ENCODE assay signal across 20 cellular contexts in the genomic region with DNA sequence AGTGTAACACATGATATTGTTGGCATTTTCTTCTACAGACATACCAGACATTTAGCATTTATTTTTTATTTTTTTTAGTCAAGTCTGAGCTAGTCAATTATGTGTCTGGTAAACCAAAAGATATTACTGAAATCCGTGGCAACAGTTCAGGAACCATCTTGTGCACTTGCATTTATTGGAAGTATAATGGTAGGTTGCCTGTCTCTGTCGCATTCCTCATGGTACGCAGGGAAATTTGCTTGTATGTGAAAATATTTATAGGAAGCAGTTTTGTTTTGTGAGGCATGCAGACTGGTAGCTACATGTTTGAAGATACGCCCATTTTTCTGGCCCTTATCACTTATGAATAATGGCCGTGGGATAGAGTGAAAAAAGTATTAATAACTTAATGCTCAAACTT.
DNase-seq lines count a peak whose midpoint lies in the region; ATAC-seq, FAIRE-seq and TF ChIP-seq lines count a peak whose summit lies in the region.
"Had no signal": no experiment of that assay in that cellular context is flagged by ENCODE, and none has a peak within 500 bp of the region (broad histone marks: within the 10 kb centered on the region; RNA-seq: fewer than 3 reads in every experiment).

No MANE protein-coding gene starts in this region.

- H2AFZ ChIP-seq in GM23248, result peak overlapping the region; percentile 35; the same call in 1 of the 2 replicates

- no peak overlapping the region for H3K4me3 ChIP-seq in GM23248
- no peak overlapping the region for H3K4me3 ChIP-seq in breast epithelium
- H3K4me3 ChIP-seq in skeletal muscle tissue (ENCODE audit: low read length in 3 of 3), result no peak overlapping the region
- H3K4me3 ChIP-seq in small intestine (ENCODE audit: low read depth in 1 of 2, low read length in 2 of 2), result no peak overlapping the region
- H3K4me3 ChIP-seq: BLaER1 treated with 17β-estradiol and CSF1 and Interleukin-3, amounts not matched to agents 10 nM and 100 nM; ovary had no signal

- peak; percentile 17 for DNase-seq in GM23248
- DNase-seq in breast epithelium (ENCODE audit: low spot score in 2 of 2), result no peak
- peak; percentile 77 to 89 for DNase-seq in foreskin keratinocyte
- no peak for DNase-seq in NCI-H2227 (lab: John Stamatoyannopoulos, UW; ENCODE audit: unreplicated experiment)
- no peak for DNase-seq in small intestine
- DNase-seq: activated CD4-positive, alpha-beta T cell treated with anti-CD3 and anti-CD28 coated beads for 36 hours; endodermal cell; NCI-H2107; NCI-H510A treated with DMSO at 0.1 percent for 48 hours; ovary had no signal

- no peaks in the 10 kb centered on the region for H3K36me3 ChIP-seq in GM23248 (ENCODE audit: low read depth)
- H3K36me3 ChIP-seq in breast epithelium, result no peaks in the 10 kb centered on the region
- H3K36me3 ChIP-seq in skeletal muscle tissue (ENCODE audit: control insufficient read depth in 3 of 3, insufficient read depth in 3 of 3, low read length in 3 of 3), result no peaks in the 10 kb centered on the region
- H3K36me3 ChIP-seq in small intestine (ENCODE audit: control insufficient read depth in 2 of 2, insufficient read depth in 2 of 2, low read length in 2 of 2), result no peaks in the 10 kb centered on the region
- H3K36me3 ChIP-seq: BLaER1 treated with 17β-estradiol and CSF1 and Interleukin-3, amounts not matched to agents 10 nM and 100 nM; ovary had no signal

- H3K4me1 ChIP-seq in GM23248 (ENCODE audit: insufficient read depth) (peaks cover 90% of the 10 kb centered on the region), breast epithelium (peaks cover 0 to 4% of the 10 kb centered on the region in 2 donors), foreskin keratinocyte (peaks cover 86% of the 10 kb centered on the region), skeletal muscle tissue (ENCODE audit: control insufficient read depth in 3 of 3, insufficient read depth in 3 of 3, low read length in 3 of 3) (peaks cover 27 to 36% (median 28%) of the 10 kb centered on the region in 3 donors), small intestine (ENCODE audit: control insufficient read depth in 2 of 2, insufficient read depth in 1 of 2, low read depth in 1 of 2, low read length in 1 of 2) (no peaks in the 10 kb centered on the region)

- in situ Hi-C loops in GM23248 (cut with MboI), result no loop called here

- H4K20me1 ChIP-seq in GM23248 (ENCODE audit: insufficient read depth), result no peaks in the 10 kb centered on the region
- H4K20me1 ChIP-seq: BLaER1 treated with 17β-estradiol and CSF1 and Interleukin-3, amounts not matched to agents 10 nM and 100 nM had no signal

- H3K36me3 Mint-ChIP-seq in stimulated activated memory B cell treated with anti-CD40 and anti-IgM and Interleukin-4, amounts not matched to agents 10 μg/mL and 1 μg/mL and 100 μg/mL, for 72 hours, result peaks cover 5% of the 10 kb centered on the region

- H3K9ac ChIP-seq in GM23248, result peak overlapping the region; percentile 71
- no peak overlapping the region for H3K9ac ChIP-seq in skeletal muscle tissue (ENCODE audit: low read depth in 1 of 3, low read length in 3 of 3)
- H3K9ac ChIP-seq: BLaER1 treated with 17β-estradiol and CSF1 and Interleukin-3, amounts not matched to agents 10 nM and 100 nM had no signal

- peaks cover 68% of the 10 kb centered on the region for H3F3A ChIP-seq in GM23248 (ENCODE audit: insufficient read depth)

- no peaks in the 10 kb centered on the region for H3K4me1 Mint-ChIP-seq in stimulated activated memory B cell treated with anti-CD40 and anti-IgM and Interleukin-4, amounts not matched to agents 10 μg/mL and 1 μg/mL and 100 μg/mL, for 72 hours

- H3K9me2 ChIP-seq in GM23248 (ENCODE audit: insufficient read depth), result no peaks in the 10 kb centered on the region

- ATAC-seq in foreskin keratinocyte, result peak; percentile 23
- no peak for ATAC-seq in GM18520 (IDR thresholded peaks at IDR 0.05; ENCODE audit: unreplicated experiment)
- no peak for ATAC-seq in stimulated activated memory B cell treated with anti-CD40 and anti-IgM and Interleukin-4, amounts not matched to agents 10 μg/mL and 1 μg/mL and 100 μg/mL, for 72 hours
- ATAC-seq: activated CD4-positive, alpha-beta T cell treated with anti-CD3 and anti-CD28 coated beads for 36 hours had no signal

- H3K27ac ChIP-seq in GM23248 (peak overlapping the region; percentile 94), breast epithelium (peak overlapping the region; percentile 56 to 57), foreskin keratinocyte (peak overlapping the region; percentile 98), skeletal muscle tissue (ENCODE audit: low read depth, low read length) (peak overlapping the region; percentile 69), small intestine (ENCODE audit: low read depth in 1 of 2, low read length in 1 of 2) (no peak overlapping the region)
- H3K27ac ChIP-seq: BLaER1 treated with 17β-estradiol and CSF1 and Interleukin-3, amounts not matched to agents 10 nM and 100 nM; ovary had no signal

- no peak overlapping the region for H3K27ac Mint-ChIP-seq in stimulated activated memory B cell treated with anti-CD40 and anti-IgM and Interleukin-4, amounts not matched to agents 10 μg/mL and 1 μg/mL and 100 μg/mL, for 72 hours
- H3K27ac Mint-ChIP-seq: activated naive CD8-positive, alpha-beta T cell; endodermal cell; stimulated activated naive CD8-positive, alpha-beta T cell treated with anti-CD3 and anti-CD28 coated beads, Interleukin-15, Interleukin-2, amounts not matched to agents 100 ng/mL and 50 ng/mL, for 24 hours had no signal

- H3K4me3 Mint-ChIP-seq in stimulated activated memory B cell treated with anti-CD40 and anti-IgM and Interleukin-4, amounts not matched to agents 10 μg/mL and 1 μg/mL and 100 μg/mL, for 72 hours, result no peak overlapping the region
- H3K4me3 Mint-ChIP-seq: activated CD4-positive, alpha-beta T cell treated with anti-CD3 and anti-CD28 coated beads for 36 hours; activated naive CD8-positive, alpha-beta T cell; endodermal cell; stimulated activated naive CD8-positive, alpha-beta T cell treated with anti-CD3 and anti-CD28 coated beads, Interleukin-15, Interleukin-2, amounts not matched to agents 100 ng/mL and 50 ng/mL, for 24 hours had no signal

- H3K79me2 ChIP-seq in GM23248 (ENCODE audit: insufficient read depth), result no peaks in the 10 kb centered on the region

- H3K4me2 ChIP-seq in GM23248 (ENCODE audit: unreplicated experiment), result peak overlapping the region; percentile 54
- H3K4me2 ChIP-seq: BLaER1 treated with 17β-estradiol and CSF1 and Interleukin-3, amounts not matched to agents 10 nM and 100 nM had no signal

- TF ChIP-seq CTCF in breast epithelium (IDR thresholded peaks at IDR 0.05) (no peak), foreskin keratinocyte (conservative IDR thresholded peaks at IDR 0.05) (no peak)

- no peak for TF ChIP-seq POLR2A in breast epithelium (IDR thresholded peaks at IDR 0.05)

- WGBS in GM23248 (ENCODE audit: low coverage in 1 of 2, low lambda C conversion rate in 2 of 2, missing lambda C conversion rate in 2 of 2), 2 experiments, result 31 to 33% methylated on average over 5 of the region's 5 CpGs
- 89 to 94% (median 92%) methylated on average over 5 of the region's 5 CpGs for WGBS in small intestine, 3 donors

- no peaks in the 10 kb centered on the region for H3K27me3 ChIP-seq in GM23248 (replicated peaks; ENCODE audit: insufficient read depth)
- H3K27me3 ChIP-seq in breast epithelium, result no peaks in the 10 kb centered on the region
- H3K27me3 ChIP-seq in foreskin keratinocyte, result no peaks in the 10 kb centered on the region
- H3K27me3 ChIP-seq in skeletal muscle tissue (ENCODE audit: control insufficient read depth in 3 of 3, insufficient read depth in 3 of 3, low read length in 3 of 3), result no peaks in the 10 kb centered on the region
- no peaks in the 10 kb centered on the region for H3K27me3 ChIP-seq in small intestine (ENCODE audit: control insufficient read depth in 2 of 2, insufficient read depth in 2 of 2, low read length in 2 of 2)
- H3K27me3 ChIP-seq: BLaER1 treated with 17β-estradiol and CSF1 and Interleukin-3, amounts not matched to agents 10 nM and 100 nM; ovary had no signal

- H3K27me3 Mint-ChIP-seq in stimulated activated memory B cell treated with anti-CD40 and anti-IgM and Interleukin-4, amounts not matched to agents 10 μg/mL and 1 μg/mL and 100 μg/mL, for 72 hours, result no peaks in the 10 kb centered on the region
- H3K27me3 Mint-ChIP-seq: activated CD4-positive, alpha-beta T cell treated with anti-CD3 and anti-CD28 coated beads for 36 hours; activated naive CD8-positive, alpha-beta T cell; stimulated activated naive CD8-positive, alpha-beta T cell treated with anti-CD3 and anti-CD28 coated beads, Interleukin-15, Interleukin-2, amounts not matched to agents 100 ng/mL and 50 ng/mL, for 24 hours had no signal

- intact Hi-C loops in breast epithelium (cut with DNase I; ENCODE audit: low total_unique reads), result no loop called here

- no peak for FAIRE-seq in small intestine (lab: Jason Lieb, UNC)
- FAIRE-seq: colon, D721Med, frontal cortex, GM18507 had no signal

- no peaks in the 10 kb centered on the region for H3K9me3 Mint-ChIP-seq in stimulated activated memory B cell treated with anti-CD40 and anti-IgM and Interleukin-4, amounts not matched to agents 10 μg/mL and 1 μg/mL and 100 μg/mL, for 72 hours
- H3K9me3 Mint-ChIP-seq: endodermal cell had no signal

- no peaks in the 10 kb centered on the region for H3K9me3 ChIP-seq in GM23248 (ENCODE audit: low read depth)
- no peaks in the 10 kb centered on the region for H3K9me3 ChIP-seq in breast epithelium
- no peaks in the 10 kb centered on the region for H3K9me3 ChIP-seq in skeletal muscle tissue (ENCODE audit: control insufficient read depth in 3 of 3, low read length in 3 of 3)
- H3K9me3 ChIP-seq in small intestine (ENCODE audit: control insufficient read depth, low read depth), result no peaks in the 10 kb centered on the region
- H3K9me3 ChIP-seq: ovary had no signal

Comparison
In these comparisons a context has a peak if more than half of its experiments do, and no peak if none do; other contexts are left out.
1. DNase-seq: peak in GM23248 (single experiment) and foreskin keratinocyte (2 of 2); none in breast epithelium (0 of 2), NCI-H2227 (single experiment) and small intestine (single experiment).
2. H3K27ac ChIP-seq: peak in GM23248 (single experiment), breast epithelium (2 of 2), foreskin keratinocyte (single experiment) and skeletal muscle tissue (single experiment); none in small intestine (0 of 2).